Comparison of ENCODE assay signal across 7 cellular contexts in the genomic region with DNA sequence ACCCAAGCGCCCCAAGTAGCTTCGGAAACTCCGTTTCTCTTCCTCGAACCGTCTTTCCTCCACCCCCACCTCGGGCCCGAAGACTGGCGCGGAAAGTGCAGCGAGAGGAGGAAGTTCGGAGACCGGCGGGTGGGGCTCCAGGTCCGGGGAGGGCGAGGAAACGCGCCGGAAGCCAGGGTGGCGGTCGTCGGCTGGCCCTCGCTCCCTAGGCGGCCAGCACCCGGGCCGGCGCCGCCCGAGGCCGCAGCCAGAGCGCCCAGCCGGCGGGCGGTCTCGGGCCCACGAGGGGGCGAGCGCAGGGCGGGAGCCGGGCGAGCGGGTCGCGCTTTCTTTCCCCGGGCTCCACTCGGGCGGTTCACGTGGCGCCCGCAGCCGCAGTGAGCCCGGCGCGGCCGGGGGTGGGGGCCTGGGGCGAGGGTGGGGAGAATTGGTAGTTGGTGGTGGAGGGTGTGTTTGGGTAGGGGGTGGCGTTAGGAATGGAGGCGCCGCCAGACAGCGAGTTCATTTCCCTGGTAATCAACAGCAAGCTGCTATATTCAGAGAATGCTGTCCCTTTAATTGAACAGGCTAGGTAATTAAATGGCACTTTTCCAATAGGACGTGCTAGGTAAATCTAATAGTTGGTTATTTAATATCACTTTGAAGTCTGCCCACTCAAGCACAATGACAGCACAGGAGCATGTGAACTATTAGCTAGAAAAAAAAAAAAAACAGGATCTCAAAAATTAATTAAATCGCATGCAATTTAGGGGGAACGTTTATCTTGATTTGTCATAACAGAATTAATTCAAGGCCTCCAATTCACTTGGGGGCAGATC.
A peak's percentile ranks its signal among the peaks of the same experiment; 100 is the strongest.
DNase-seq lines count a peak whose midpoint lies in the region; ATAC-seq and TF ChIP-seq lines count a peak whose summit lies in the region.

No MANE protein-coding gene starts in this region.

- peak; percentile 59 for TF ChIP-seq CTCF in GM13977 (IDR thresholded peaks at IDR 0.05; ENCODE audit: extremely low read depth, insufficient read depth, missing control alignments)
- 0 out of 2 replicates have a peak, but pooled peaks have one; percentile 17 for TF ChIP-seq CTCF in WERI-Rb-1 (IDR thresholded peaks at IDR 0.05; ENCODE audit: low read depth, low read length)

- peak overlapping the region; percentile 87 for H3K4me3 ChIP-seq in WERI-Rb-1 (ENCODE audit: low read depth, low read length)

- no peaks in the 10 kb centered on the region for H3K9me3 ChIP-seq in WERI-Rb-1 (ENCODE audit: severe bottlenecking)

- H3K27me3 ChIP-seq in WERI-Rb-1 (ENCODE audit: insufficient read depth, low read depth, severe bottlenecking): no peaks in the 10 kb centered on the region

- in situ Hi-C loops in GM13977 (cut with MboI; ENCODE audit: low pct_unique_long_range_greater_than_20kb, low sequenced_read_pairs, unreplicated experiment): loop anchor here (25.0 kb wide), 2 partner anchors 102 to 627 kb away; no protein-coding TSS in a partner anchor

- ATAC-seq in HG02588 (IDR thresholded peaks at IDR 0.05; ENCODE audit: unreplicated experiment): peak; percentile 55

- DNase-seq in GM13977 (ENCODE audit: low spot score): peak; percentile 81
- DNase-seq in NCI-H1092 treated with DMSO at 0.1 percent for 48 hours (lab: John Stamatoyannopoulos, UW): peak; percentile 79
- DNase-seq in WERI-Rb-1: peak; percentile 71
- peak in 44 of 61 donors; percentile 23 to 83 (median 56) for DNase-seq in caudate nucleus (lab: John Stamatoyannopoulos, UW)
- peak; percentile 86 for DNase-seq in islet precursor cell
- DNase-seq in stimulated activated CD4-positive, alpha-beta T cell treated with anti-CD3 and anti-CD28 coated beads, Interleukin-15, amount 100 ng/mL, for 24 hours: peak; percentile 75

- H3K36me3 ChIP-seq in WERI-Rb-1: peaks cover 74% of the 10 kb centered on the region

- H3K27ac ChIP-seq in WERI-Rb-1 (peak overlapping the region; percentile 92), caudate nucleus (ENCODE audit: low read depth, low read length) (peak overlapping the region; percentile 73)

Comparison
In these comparisons a context has a peak if more than half of its experiments do, and no peak if none do; other contexts are left out.
1. Peak in every context shown above with its lines: DNase-seq, ATAC-seq, H3K4me3 ChIP-seq and H3K27ac ChIP-seq.